ENCODE assay signal across 10 cellular contexts in genomic region chr3:133506215-133506901, GRCh38.
DNase-seq lines count a peak whose midpoint lies in the region; ATAC-seq, FAIRE-seq and TF ChIP-seq lines count a peak whose summit lies in the region.
"Had no signal": no experiment of that assay in that cellular context is flagged by ENCODE, and none has a peak within 500 bp of the region (broad histone marks: within the 10 kb centered on the region; RNA-seq: fewer than 3 reads in every experiment).

No MANE protein-coding gene starts in this region.

- H3K36me3 ChIP-seq in endodermal cell (ENCODE audit: control insufficient read depth, insufficient read depth, low read length) = no peaks in the 10 kb centered on the region
- no peaks in the 10 kb centered on the region for H3K36me3 ChIP-seq in HAP-1 (replicated peaks)
- no peaks in the 10 kb centered on the region for H3K36me3 ChIP-seq in aorta (ENCODE audit: control insufficient read depth in 1 of 2, insufficient read depth in 2 of 2, low read length in 1 of 2)

- peak; percentile 56 for DNase-seq in SIG-M5 treated with dmso at 0.1 percent for 504 hours (lab: John Stamatoyannopoulos, UW; ENCODE audit: unreplicated experiment)
- no peak for DNase-seq in SIG-M5 (lab: John Stamatoyannopoulos, UW)
- DNase-seq in SK-MEL-5 (ENCODE audit: low read depth, low spot score) = peak; percentile 74
- no peak for DNase-seq in endodermal cell
- DNase-seq in HAP-1 (ENCODE audit: low spot score in 2 of 2) = no peak
- DNase-seq in aorta = no peak

- no peak overlapping the region for H3K4me3 Mint-ChIP-seq in endodermal cell

- no peaks in the 10 kb centered on the region for H3K9me3 Mint-ChIP-seq in endodermal cell

- intact Hi-C loops in aorta (cut with DNase I) = no loop called here

- no peaks in the 10 kb centered on the region for H3K4me1 Mint-ChIP-seq in endodermal cell

- peak; percentile 93 for ATAC-seq in HG02852 (IDR thresholded peaks at IDR 0.05; ENCODE audit: unreplicated experiment)
- ATAC-seq in aorta (ENCODE audit: low FRiP score) = no peak

- no peak for TF ChIP-seq CTCF in endodermal cell (conservative IDR thresholded peaks at IDR 0.05)

- H3K9ac ChIP-seq in endodermal cell (ENCODE audit: extremely low read depth, low read length, poor library complexity, severe bottlenecking) = no peak overlapping the region

- H3K27ac ChIP-seq in endodermal cell (ENCODE audit: low read depth, low read length) = no peak overlapping the region
- H3K27ac ChIP-seq in aorta (ENCODE audit: low read depth in 1 of 2, low read length in 2 of 2) = no peak overlapping the region

- no peaks in the 10 kb centered on the region for H3K4me1 ChIP-seq in endodermal cell (ENCODE audit: control insufficient read depth, insufficient read depth, low read length)
- no peaks in the 10 kb centered on the region for H3K4me1 ChIP-seq in HAP-1
- peaks cover 0 to 5% of the 10 kb centered on the region in 2 donors for H3K4me1 ChIP-seq in aorta (ENCODE audit: control insufficient read depth in 1 of 2, insufficient read depth in 2 of 2, low read length in 2 of 2)

- H3K4me3 ChIP-seq in endodermal cell (ENCODE audit: low read length) (no peak overlapping the region), HAP-1 (no peak overlapping the region), aorta (ENCODE audit: low read length in 2 of 2) (peak overlapping the region in 1 of 2 donors; percentile 18)

- in situ Hi-C loops in SK-MEL-5 (cut with HindIII; ENCODE audit: low pct_unique_long_range_greater_than_20kb, low sequenced_read_pairs) (no loop called here), HAP-1 (cut with MboI; ENCODE audit: low sequenced_read_pairs) (no loop called here)

- no peaks in the 10 kb centered on the region for H3K9me3 ChIP-seq in endodermal cell (ENCODE audit: control insufficient read depth, low read length)
- no peaks in the 10 kb centered on the region for H3K9me3 ChIP-seq in HAP-1
- no peaks in the 10 kb centered on the region for H3K9me3 ChIP-seq in aorta (ENCODE audit: control insufficient read depth, low read length)

- WGBS in endodermal cell (ENCODE audit: insufficient coverage in 1 of 2, insufficient read length in 1 of 2), 2 experiments = 91 to 92% methylated on average over 8 to 9 of the region's 9 CpGs
- WGBS in aorta, 2 donors = 12 to 15% methylated on average over 9 of the region's 9 CpGs

- no peak overlapping the region for H3K27ac Mint-ChIP-seq in endodermal cell

- H3K36me3 Mint-ChIP-seq in endodermal cell (ENCODE audit: low read depth) = no peaks in the 10 kb centered on the region

- H3K27me3 ChIP-seq in endodermal cell (ENCODE audit: control insufficient read depth, insufficient read depth, low read length, poor library complexity, severe bottlenecking) (no peaks in the 10 kb centered on the region), HAP-1 (ENCODE audit: low read depth) (no peaks in the 10 kb centered on the region), aorta (ENCODE audit: control insufficient read depth in 1 of 2, insufficient read depth in 2 of 2, low read length in 1 of 2) (no peaks in the 10 kb centered on the region)

- H3K27me3 Mint-ChIP-seq in endodermal cell (ENCODE audit: insufficient read depth) = peaks cover 2% of the 10 kb centered on the region

- FAIRE-seq in islet of Langerhans (lab: Jason Lieb, UNC) = peak; percentile 24
- FAIRE-seq: A204.1, TTC549 had no signal

Comparison
In these comparisons a context has a peak if more than half of its experiments do, and no peak if none do; other contexts are left out.
1. DNase-seq: peak in SIG-M5 treated with dmso at 0.1 percent for 504 hours (single experiment) and SK-MEL-5 (single experiment); none in SIG-M5 (single experiment), endodermal cell (single experiment), HAP-1 (0 of 2) and aorta (0 of 2).